In genomic region chr9:113152699-113153098, GRCh38 we compare ENCODE assay signal across 11 cellular contexts. TPM values are rescaled to one million over a fixed set of nuclear protein-coding genes. Genes with fewer than 3 reads are reported as not detected.
DNase-seq lines count a peak whose midpoint lies in the region; ATAC-seq and FAIRE-seq lines count a peak whose summit lies in the region.
"Had no signal": no experiment of that assay in that cellular context is flagged by ENCODE, and none has a peak within 500 bp of the region (broad histone marks: within the 10 kb centered on the region; RNA-seq: fewer than 3 reads in every experiment).

No MANE protein-coding gene starts in this region.

- no peak for FAIRE-seq in urothelium cell line (lab: Jason Lieb, UNC)
- FAIRE-seq: G401.6 had no signal

- H3K27me3 ChIP-seq in right cardiac atrium (ENCODE audit: control insufficient read depth, insufficient read depth): no peaks in the 10 kb centered on the region

- H3K9me3 ChIP-seq in right cardiac atrium (ENCODE audit: control insufficient read depth, low read length): no peaks in the 10 kb centered on the region

- peaks cover 4% of the 10 kb centered on the region for H3K4me1 ChIP-seq in right cardiac atrium (ENCODE audit: control insufficient read depth, insufficient read depth, low read length)

- WGBS in right cardiac atrium: 93% methylated on average over 3 of the region's 3 CpGs

- H3K4me3 ChIP-seq in right cardiac atrium (ENCODE audit: low read length): peak overlapping the region; percentile 81
- H3K4me3 ChIP-seq: lung had no signal

- H3K27ac ChIP-seq in right cardiac atrium (ENCODE audit: low read length): no peak overlapping the region

- ATAC-seq in right cardiac atrium: no peak
- ATAC-seq in activated naive CD8-positive, alpha-beta T cell treated with anti-CD3 and anti-CD28 coated beads, Interleukin-2, amount 10 ng/mL, durations not matched to agents 7 days and 5 days (ENCODE audit: low read depth): no peak
- ATAC-seq in memory B cell (ENCODE audit: low read depth): no peak
- no peak for ATAC-seq in GM18909 (IDR thresholded peaks at IDR 0.05; ENCODE audit: poor library complexity, unreplicated experiment)

- H3K27ac Mint-ChIP-seq in activated naive CD8-positive, alpha-beta T cell treated with anti-CD3 and anti-CD28 coated beads, Interleukin-2, amount 10 ng/mL, durations not matched to agents 7 days and 5 days: no peak overlapping the region
- H3K27ac Mint-ChIP-seq in memory B cell: no peak overlapping the region

- intact Hi-C loops in right cardiac atrium (cut with DNase I) (no loop called here), cardiac septum (cut with DNase I) (no loop called here)

- peak overlapping the region; percentile 76 for H3K4me3 Mint-ChIP-seq in activated naive CD8-positive, alpha-beta T cell treated with anti-CD3 and anti-CD28 coated beads, Interleukin-2, amount 10 ng/mL, durations not matched to agents 7 days and 5 days
- H3K4me3 Mint-ChIP-seq in memory B cell: peak overlapping the region; percentile 59

- peaks cover 8% of the 10 kb centered on the region for H3K27me3 Mint-ChIP-seq in activated naive CD8-positive, alpha-beta T cell treated with anti-CD3 and anti-CD28 coated beads, Interleukin-2, amount 10 ng/mL, durations not matched to agents 7 days and 5 days
- no peaks in the 10 kb centered on the region for H3K27me3 Mint-ChIP-seq in memory B cell

- DNase-seq in right cardiac atrium: no peak
- no peak for DNase-seq in cardiac septum (ENCODE audit: low spot score)
- DNase-seq in activated naive CD8-positive, alpha-beta T cell treated with anti-CD3 and anti-CD28 coated beads, Interleukin-2, amount 10 ng/mL, durations not matched to agents 7 days and 5 days: no peak
- DNase-seq in memory B cell (ENCODE audit: low spot score in 2 of 2): no peak
- DNase-seq in urothelium cell line (ENCODE audit: low spot score): peak; percentile 30
- no peak for DNase-seq in globus pallidus (ENCODE audit: low spot score)
- no peak for DNase-seq in activated CD4-positive, alpha-beta T cell treated with anti-CD3 and anti-CD28 coated beads for 4 hours
- DNase-seq: cortex of kidney had no signal

- H3K4me1 Mint-ChIP-seq in activated naive CD8-positive, alpha-beta T cell treated with anti-CD3 and anti-CD28 coated beads, Interleukin-2, amount 10 ng/mL, durations not matched to agents 7 days and 5 days: peaks cover 36% of the 10 kb centered on the region
- H3K4me1 Mint-ChIP-seq in memory B cell: peaks cover 10% of the 10 kb centered on the region

- no peaks in the 10 kb centered on the region for H3K36me3 Mint-ChIP-seq in activated naive CD8-positive, alpha-beta T cell treated with anti-CD3 and anti-CD28 coated beads, Interleukin-2, amount 10 ng/mL, durations not matched to agents 7 days and 5 days
- H3K36me3 Mint-ChIP-seq in memory B cell: no peaks in the 10 kb centered on the region

- POLR2A ChIA-PET in activated naive CD8-positive, alpha-beta T cell treated with anti-CD3 and anti-CD28 coated beads, Interleukin-2, amount 10 ng/mL, durations not matched to agents 7 days and 5 days (lab: Charles Lee): no interaction called here

- H3K9me3 Mint-ChIP-seq in activated naive CD8-positive, alpha-beta T cell treated with anti-CD3 and anti-CD28 coated beads, Interleukin-2, amount 10 ng/mL, durations not matched to agents 7 days and 5 days: no peaks in the 10 kb centered on the region
- no peaks in the 10 kb centered on the region for H3K9me3 Mint-ChIP-seq in memory B cell

RNA-seq across cellular contexts. Expression of gene SLC31A2, which starts 1.9 kb away (rescaled TPM):
- 10 to 100 TPM in 3 of 4 donors, 1 to 10 TPM in 1; 8.8 to 10.9 (median 10.1) TPM for total RNA-seq in right cardiac atrium
- polyA plus RNA-seq in right cardiac atrium: 11.4 TPM
- total RNA-seq in cardiac septum: 4.7 TPM
- 1 to 10 TPM; 3.4 to 4.7 TPM for total RNA-seq in activated naive CD8-positive, alpha-beta T cell treated with anti-CD3 and anti-CD28 coated beads, Interleukin-2, amount 10 ng/mL, durations not matched to agents 7 days and 5 days
